21 cellular contexts compared by ENCODE assay signal in genomic region chr12:42502671-42503070, GRCh38.
"Had no signal": no experiment of that assay in that cellular context is flagged by ENCODE, and none has a peak within 500 bp of the region (broad histone marks: within the 10 kb centered on the region; RNA-seq: fewer than 3 reads in every experiment).

No MANE protein-coding gene starts in this region.

- H3K36me3 ChIP-seq: heart right ventricle, lower lobe of right lung, prostate gland, thoracic aorta, tibial nerve, upper lobe of left lung had no signal

- ATAC-seq: heart right ventricle; left ventricle myocardium superior; lower lobe of right lung; natural killer cell; right cardiac atrium; stimulated activated naive B cell treated with anti-CD40 and anti-IgM and Interleukin-4, amounts not matched to agents 10 μg/mL and 1 μg/mL and 100 μg/mL, for 72 hours had no signal

- H3K27ac Mint-ChIP-seq: immature natural killer cell; natural killer cell; stimulated activated naive B cell treated with anti-CD40 and anti-IgM and Interleukin-4, amounts not matched to agents 10 μg/mL and 1 μg/mL and 100 μg/mL, for 72 hours; stimulated activated naive CD8-positive, alpha-beta T cell treated with anti-CD3 and anti-CD28 coated beads, Interleukin-15, Interleukin-2, amounts not matched to agents 100 ng/mL and 50 ng/mL, for 24 hours had no signal

- H3K27me3 Mint-ChIP-seq: stimulated activated naive B cell treated with anti-CD40 and anti-IgM and Interleukin-4, amounts not matched to agents 10 μg/mL and 1 μg/mL and 100 μg/mL, for 72 hours had no signal

- H3K9me3 ChIP-seq: heart right ventricle, lower lobe of right lung, prostate gland, thoracic aorta, tibial nerve, upper lobe of left lung had no signal

- H3K27me3 ChIP-seq: heart right ventricle, tibial nerve, upper lobe of left lung had no signal

- H3K36me3 Mint-ChIP-seq: immature natural killer cell; natural killer cell; stimulated activated naive B cell treated with anti-CD40 and anti-IgM and Interleukin-4, amounts not matched to agents 10 μg/mL and 1 μg/mL and 100 μg/mL, for 72 hours had no signal

- H3K4me1 ChIP-seq: prostate gland had no signal

- H3K27ac ChIP-seq: heart right ventricle, lower lobe of right lung, prostate gland, skin epidermis, thoracic aorta, upper lobe of left lung had no signal

- H3K4me3 ChIP-seq: heart right ventricle, lower lobe of right lung, prostate gland, skin epidermis, thoracic aorta, tibial nerve, upper lobe of left lung had no signal

- H3K4me3 Mint-ChIP-seq: immature natural killer cell; natural killer cell; neural crest cell; stimulated activated naive B cell treated with anti-CD40 and anti-IgM and Interleukin-4, amounts not matched to agents 10 μg/mL and 1 μg/mL and 100 μg/mL, for 72 hours; stimulated activated naive CD8-positive, alpha-beta T cell treated with anti-CD3 and anti-CD28 coated beads, Interleukin-15, Interleukin-2, amounts not matched to agents 100 ng/mL and 50 ng/mL, for 24 hours had no signal

- H3K4me1 Mint-ChIP-seq: immature natural killer cell, natural killer cell had no signal

- DNase-seq: cortex of kidney; foreskin melanocyte; glutamatergic neuron; heart right ventricle; hypothalamus; immature natural killer cell; islet precursor cell; left ventricle myocardium superior; lower lobe of right lung; natural killer cell; right cardiac atrium; stimulated activated CD4-positive, alpha-beta T cell treated with anti-CD3 and anti-CD28 coated beads, Interleukin-15, amount 100 ng/mL, for 24 hours; stimulated activated CD4-positive, alpha-beta T cell treated with anti-CD3 and anti-CD28 coated beads, Interleukin-2, amount 100 ng/mL, for 48 hours; stimulated activated naive B cell treated with anti-CD40 and anti-IgM and Interleukin-4, amounts not matched to agents 10 μg/mL and 1 μg/mL and 100 μg/mL, for 72 hours; upper lobe of left lung had no signal

- H3K9me3 Mint-ChIP-seq: immature natural killer cell; natural killer cell; neural crest cell; stimulated activated naive B cell treated with anti-CD40 and anti-IgM and Interleukin-4, amounts not matched to agents 10 μg/mL and 1 μg/mL and 100 μg/mL, for 72 hours; stimulated activated naive CD8-positive, alpha-beta T cell treated with anti-CD3 and anti-CD28 coated beads, Interleukin-15, Interleukin-2, amounts not matched to agents 100 ng/mL and 50 ng/mL, for 24 hours had no signal
